In the genomic region with DNA sequence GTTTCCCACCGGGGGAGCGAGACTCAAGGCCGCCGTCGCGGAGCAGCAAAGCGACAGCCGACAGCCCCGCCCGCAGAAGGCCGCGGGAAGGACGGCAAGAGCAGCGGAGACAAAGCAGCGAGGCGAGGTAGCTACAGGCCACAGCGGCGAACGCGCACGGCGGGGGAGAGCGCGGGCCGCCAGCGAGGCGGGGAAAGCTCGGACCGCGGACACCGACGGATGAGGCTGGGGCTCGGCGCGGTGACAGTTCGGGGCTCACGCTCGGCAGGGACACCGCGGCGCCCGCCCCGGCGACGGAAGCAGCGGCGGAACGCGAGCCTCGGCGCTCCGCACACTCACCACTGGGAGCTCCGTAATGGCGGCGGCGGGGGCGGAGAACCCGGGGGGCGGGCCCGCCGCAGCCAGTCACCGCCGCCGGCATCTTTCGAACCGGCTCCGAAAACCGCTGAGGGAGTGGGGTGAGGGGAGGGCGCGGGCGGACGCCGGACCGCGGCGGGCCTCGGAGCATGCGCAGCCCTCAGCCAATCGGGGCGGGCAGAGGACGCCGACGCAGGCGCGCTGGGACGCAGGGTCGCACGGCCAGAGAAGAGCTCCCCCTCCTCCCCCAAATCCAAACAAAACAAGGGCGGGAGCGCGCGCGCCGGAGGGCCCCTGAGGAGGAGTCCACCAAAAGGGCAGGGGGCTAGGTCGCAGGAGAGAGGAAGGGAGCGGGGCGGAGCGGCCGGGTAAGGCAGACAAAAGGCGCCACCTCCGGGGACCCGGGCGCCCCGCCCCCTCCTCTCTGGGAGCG, we compare ENCODE assay signal across 8 cellular contexts. TPM values are rescaled to one million over a fixed set of nuclear protein-coding genes. Genes with fewer than 3 reads are reported as not detected.
A peak's percentile ranks its signal among the peaks of the same experiment; 100 is the strongest.
DNase-seq lines count a peak whose midpoint lies in the region; ATAC-seq and FAIRE-seq lines count a peak whose summit lies in the region.

No MANE protein-coding gene starts in this region.

- DNase-seq in COR-L47 (lab: John Stamatoyannopoulos, UW) = peak; percentile 95
- DNase-seq in HTR-8/SVneo (ENCODE audit: insufficient read length, low spot score) = peak; percentile 90
- peak; percentile 93 for DNase-seq in NOMO-1 treated with DMSO at 0.1 percent for 48 hours (lab: John Stamatoyannopoulos, UW; ENCODE audit: unreplicated experiment)
- peak; percentile 85 for DNase-seq in activated CD8-positive, alpha-beta memory T cell treated with anti-CD3 and anti-CD28 coated beads, Interleukin-2, amount 50 U/mL, for 1 hour (ENCODE audit: extremely low read depth)
- DNase-seq in mesenteric fat pad (ENCODE audit: low spot score) = peak; percentile 99
- peak; percentile 89 for DNase-seq in stimulated activated CD8-positive, alpha-beta memory T cell treated with anti-CD3 and anti-CD28 coated beads, Interleukin-15, amount 100 ng/mL, for 1 hour (ENCODE audit: low read depth)

- FAIRE-seq in HTR-8/SVneo (lab: Jason Lieb, UNC) = peak; percentile 85

- peak; percentile 66 for ATAC-seq in GM21381 (IDR thresholded peaks at IDR 0.05; ENCODE audit: unreplicated experiment)

- H3K4me1 ChIP-seq in endocrine pancreas (ENCODE audit: control insufficient read depth, insufficient read depth, low read length) = peaks cover 7% of the 10 kb centered on the region

- peak overlapping the region; percentile 88 for H3K9ac ChIP-seq in endocrine pancreas (ENCODE audit: control insufficient read depth, insufficient read depth, low read length)

- H3K27me3 ChIP-seq in endocrine pancreas (ENCODE audit: control insufficient read depth, insufficient read depth, low read length) = no peaks in the 10 kb centered on the region

- H3K4me3 ChIP-seq in endocrine pancreas (ENCODE audit: control insufficient read depth, insufficient read depth, low read length) = peak overlapping the region; percentile 98

- H3K9me3 ChIP-seq in endocrine pancreas (ENCODE audit: control insufficient read depth, low read length) = no peaks in the 10 kb centered on the region

- no peaks in the 10 kb centered on the region for H3K36me3 ChIP-seq in endocrine pancreas (ENCODE audit: control insufficient read depth, insufficient read depth, low read length)

RNA-seq across cellular contexts. Expression of a gene that starts 0.6 kb away (rescaled TPM):
- total RNA-seq in mesenteric fat pad = 149 TPM

RNA-seq across cellular contexts. Expression of a gene that starts 54.0 kb away (rescaled TPM):
- total RNA-seq in mesenteric fat pad = 0.22 TPM

Comparison
In these comparisons a context has a peak if more than half of its experiments do, and no peak if none do; other contexts are left out.
1. Peak in every context shown above with its lines: DNase-seq, ATAC-seq and H3K4me3 ChIP-seq.